Comparison of ENCODE assay signal across 15 cellular contexts in the genomic region with DNA sequence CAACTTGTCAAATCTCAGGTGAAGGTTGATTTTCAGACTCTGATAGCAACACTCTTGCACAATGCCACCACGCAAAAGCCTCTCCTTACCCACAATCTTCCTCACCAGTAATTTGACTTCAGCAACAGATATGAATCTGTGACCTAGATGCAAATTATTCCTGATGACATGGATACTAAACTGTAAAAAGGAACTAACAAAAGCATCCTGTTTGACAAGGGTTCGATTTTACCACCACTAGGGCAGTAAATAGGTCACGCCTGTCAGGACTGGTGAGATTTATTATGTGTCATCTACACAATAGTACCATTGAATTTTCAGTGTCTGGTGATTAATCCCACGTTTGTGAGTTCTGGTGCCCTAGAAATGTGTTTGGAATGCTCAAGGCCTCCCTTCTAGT.
DNase-seq lines count a peak whose midpoint lies in the region; ATAC-seq, FAIRE-seq and TF ChIP-seq lines count a peak whose summit lies in the region.
"Had no signal": no experiment of that assay in that cellular context is flagged by ENCODE, and none has a peak within 500 bp of the region (broad histone marks: within the 10 kb centered on the region; RNA-seq: fewer than 3 reads in every experiment).

No MANE protein-coding gene starts in this region.

- H3K79me2 ChIP-seq in mammary epithelial cell (ENCODE audit: insufficient read depth, low read length), result no peaks in the 10 kb centered on the region

- no peak overlapping the region for H3K4me3 ChIP-seq in mammary epithelial cell (replicated peaks in 1 of 3; ENCODE audit: insufficient read depth in 1 of 3, low read depth in 2 of 3, low read length in 3 of 3)
- H3K4me3 ChIP-seq in upper lobe of left lung, result no peak overlapping the region
- H3K4me3 ChIP-seq: lung, thyroid gland had no signal

- TF ChIP-seq EP300 in upper lobe of left lung (IDR thresholded peaks at IDR 0.05), result no peak

- BruUV-seq in mammary epithelial cell (replicated peaks; lab: Mats Ljungman, UMichigan) (no TSS peak), MCF 10A (replicated peaks; lab: Mats Ljungman, UMichigan) (no TSS peak)

- no peak for TF ChIP-seq CTCF in mammary epithelial cell (conservative IDR thresholded peaks at IDR 0.05 in 1 of 2, IDR thresholded peaks at IDR 0.05 in 1 of 2; ENCODE audit: extremely low read depth in 1 of 2, insufficient read depth in 1 of 2, low read depth in 1 of 2, low read length in 2 of 2)
- no peak for TF ChIP-seq CTCF in MCF 10A (IDR thresholded peaks at IDR 0.05; ENCODE audit: unreplicated experiment)
- peak; percentile 24 for TF ChIP-seq CTCF in foreskin keratinocyte (conservative IDR thresholded peaks at IDR 0.05)
- no peak for TF ChIP-seq CTCF in upper lobe of left lung (IDR thresholded peaks at IDR 0.05)

- no peak for TF ChIP-seq POLR2A in upper lobe of left lung (IDR thresholded peaks at IDR 0.05)

- H2AFZ ChIP-seq in mammary epithelial cell (ENCODE audit: low read depth, low read length), result peak overlapping the region; percentile 30

- H3K27me3 ChIP-seq in mammary epithelial cell (ENCODE audit: insufficient read depth, low read length) (no peaks in the 10 kb centered on the region), foreskin keratinocyte (no peaks in the 10 kb centered on the region), upper lobe of left lung (no peaks in the 10 kb centered on the region)
- H3K27me3 ChIP-seq: thyroid gland had no signal

- ATAC-seq in foreskin keratinocyte (peak; percentile 72), GM21360 (IDR thresholded peaks at IDR 0.05; ENCODE audit: unreplicated experiment) (no peak), upper lobe of left lung (ENCODE audit: low FRiP score in 2 of 2) (no peak)
- ATAC-seq: activated CD4-positive, alpha-beta T cell treated with anti-CD3 and anti-CD28 coated beads for 36 hours; activated naive CD8-positive, alpha-beta T cell treated with anti-CD3 and anti-CD28 coated beads, Interleukin-2, amount 50 U/mL, for 24 hours; activated T-cell treated with anti-CD3 and anti-CD28 coated beads, Interleukin-2, amount 50 U/mL, for 4 hours; Panc1; T-helper 17 cell had no signal

- FAIRE-seq in urothelium cell line (lab: Jason Lieb, UNC), result no peak

- peak overlapping the region; percentile 2 for H3K4me2 ChIP-seq in mammary epithelial cell (ENCODE audit: insufficient read depth, low read depth, low read length)

- H3K4me1 ChIP-seq in mammary epithelial cell (ENCODE audit: insufficient read depth, low read length), result peaks cover 28% of the 10 kb centered on the region
- peaks cover 18% of the 10 kb centered on the region for H3K4me1 ChIP-seq in foreskin keratinocyte
- no peaks in the 10 kb centered on the region for H3K4me1 ChIP-seq in upper lobe of left lung

- dilution Hi-C loops in mammary epithelial cell (cut with HindIII; ENCODE audit: low sequenced_read_pairs), result no loop called here

- no peaks in the 10 kb centered on the region for H3K36me3 Mint-ChIP-seq in MCF 10A (ENCODE audit: insufficient read depth, unreplicated experiment)

- DNase-seq in mammary epithelial cell (peak; percentile 84), MCF 10A (ENCODE audit: unreplicated experiment) (no peak), OCI-M1 (lab: John Stamatoyannopoulos, UW) (peak; percentile 52), foreskin keratinocyte (peak; percentile 71 to 74), urothelium cell line (ENCODE audit: low spot score) (peak; percentile 67), HCEC 1CT (no peak), upper lobe of left lung (no peak)
- DNase-seq: activated CD4-positive, alpha-beta T cell treated with anti-CD3 and anti-CD28 coated beads for 36 hours; activated naive CD8-positive, alpha-beta T cell treated with anti-CD3 and anti-CD28 coated beads, Interleukin-2, amount 50 U/mL, for 24 hours; activated T-cell treated with anti-CD3 and anti-CD28 coated beads, Interleukin-2, amount 50 U/mL, for 4 hours; T-helper 17 cell; thyroid gland had no signal

- H3K9ac ChIP-seq in mammary epithelial cell (ENCODE audit: insufficient read depth, low read length), result no peak overlapping the region

- no peaks in the 10 kb centered on the region for H3K9me3 Mint-ChIP-seq in MCF 10A (ENCODE audit: unreplicated experiment)
- H3K9me3 Mint-ChIP-seq: activated naive CD8-positive, alpha-beta T cell treated with anti-CD3 and anti-CD28 coated beads, Interleukin-2, amount 50 U/mL, for 24 hours; activated T-cell treated with anti-CD3 and anti-CD28 coated beads, Interleukin-2, amount 50 U/mL, for 4 hours had no signal

- H3K27ac Mint-ChIP-seq in MCF 10A (ENCODE audit: low read depth, unreplicated experiment), result no peak overlapping the region
- H3K27ac Mint-ChIP-seq: activated CD4-positive, alpha-beta T cell treated with anti-CD3 and anti-CD28 coated beads for 36 hours; activated naive CD8-positive, alpha-beta T cell treated with anti-CD3 and anti-CD28 coated beads, Interleukin-2, amount 50 U/mL, for 24 hours; T-helper 17 cell had no signal

- no peaks in the 10 kb centered on the region for H4K20me1 ChIP-seq in mammary epithelial cell (ENCODE audit: insufficient read depth, low read length)

- WGBS in mammary epithelial cell (ENCODE audit: low coverage, missing lambda C conversion rate), result 16% methylated on average over 4 of the region's 4 CpGs
- WGBS in upper lobe of left lung, 2 donors, result 47 to 55% methylated on average over 4 of the region's 4 CpGs

- intact Hi-C loops in mammary epithelial cell (cut with micrococcal nuclease), result no loop called here
- intact Hi-C loops in MCF 10A (cut with micrococcal nuclease), result no loop called here

- in situ Hi-C loops in mammary epithelial cell (cut with MboI; ENCODE audit: low sequenced_read_pairs in 2 of 2), result no loop called here

- H3K36me3 ChIP-seq in mammary epithelial cell (ENCODE audit: insufficient read depth, low read length), result no peaks in the 10 kb centered on the region
- no peaks in the 10 kb centered on the region for H3K36me3 ChIP-seq in upper lobe of left lung
- H3K36me3 ChIP-seq: thyroid gland had no signal

- CTCF ChIA-PET in mammary epithelial cell (lab: Charles Lee; ENCODE audit: low non-redundant PET) (no interaction called here), MCF 10A (lab: Yijun Ruan, JAX) (interaction anchor here (0.5 to 1.0 kb wide), 2 partner anchors 11 to 17 kb away, joined by 4 to 5 read pairs; no protein-coding TSS in a partner anchor)

- POLR2A ChIA-PET in MCF 10A (lab: Yijun Ruan, JAX), result interaction anchor here (0.7 kb wide), 1 partner anchor 1848 kb away, joined by 3 read pairs; no protein-coding TSS in a partner anchor

- H3K9me3 ChIP-seq in mammary epithelial cell (replicated peaks; ENCODE audit: insufficient read depth, low read length) (no peaks in the 10 kb centered on the region), upper lobe of left lung (no peaks in the 10 kb centered on the region)
- H3K9me3 ChIP-seq: thyroid gland had no signal

- H3K27ac ChIP-seq in mammary epithelial cell (ENCODE audit: insufficient read depth, low read depth, low read length) (peak overlapping the region; percentile 56), foreskin keratinocyte (no peak overlapping the region), upper lobe of left lung (no peak overlapping the region)
- H3K27ac ChIP-seq: thyroid gland had no signal

- H3K27me3 Mint-ChIP-seq in MCF 10A (ENCODE audit: insufficient read depth, unreplicated experiment), result no peaks in the 10 kb centered on the region
- H3K27me3 Mint-ChIP-seq: activated CD4-positive, alpha-beta T cell treated with anti-CD3 and anti-CD28 coated beads for 36 hours had no signal

- H3K4me1 Mint-ChIP-seq in MCF 10A (ENCODE audit: insufficient read depth, unreplicated experiment), result peaks cover 13% of the 10 kb centered on the region
- H3K4me1 Mint-ChIP-seq: activated CD4-positive, alpha-beta T cell treated with anti-CD3 and anti-CD28 coated beads for 36 hours; activated naive CD8-positive, alpha-beta T cell treated with anti-CD3 and anti-CD28 coated beads, Interleukin-2, amount 50 U/mL, for 24 hours; T-helper 17 cell had no signal

- no peak overlapping the region for H3K4me3 Mint-ChIP-seq in MCF 10A (ENCODE audit: unreplicated experiment)
- H3K4me3 Mint-ChIP-seq: activated CD4-positive, alpha-beta T cell treated with anti-CD3 and anti-CD28 coated beads for 36 hours; activated naive CD8-positive, alpha-beta T cell treated with anti-CD3 and anti-CD28 coated beads, Interleukin-2, amount 50 U/mL, for 24 hours; activated T-cell treated with anti-CD3 and anti-CD28 coated beads, Interleukin-2, amount 50 U/mL, for 4 hours; T-helper 17 cell had no signal

Comparison
In these comparisons a context has a peak if more than half of its experiments do, and no peak if none do; other contexts are left out.
1. DNase-seq: peak in mammary epithelial cell (single experiment), OCI-M1 (single experiment), foreskin keratinocyte (2 of 2) and urothelium cell line (single experiment); none in MCF 10A (single experiment), HCEC 1CT (single experiment) and upper lobe of left lung (0 of 2).